Comparison of ENCODE assay signal across 23 cellular contexts in genomic region chr14:68932686-68933085, GRCh38. TPM values are rescaled to one million over a fixed set of nuclear protein-coding genes. Genes with fewer than 3 reads are reported as not detected.
DNase-seq lines count a peak whose midpoint lies in the region; ATAC-seq and TF ChIP-seq lines count a peak whose summit lies in the region.
"Had no signal": no experiment of that assay in that cellular context is flagged by ENCODE, and none has a peak within 500 bp of the region (broad histone marks: within the 10 kb centered on the region; RNA-seq: fewer than 3 reads in every experiment).

No MANE protein-coding gene starts in this region.

- H3K27ac ChIP-seq in mammary epithelial cell (ENCODE audit: insufficient read depth, low read depth, low read length): peak overlapping the region; percentile 2
- peak overlapping the region; percentile 65 for H3K27ac ChIP-seq in lower lobe of right lung
- peak overlapping the region; percentile 97 to 100 for H3K27ac ChIP-seq in tibial artery
- H3K27ac ChIP-seq in ovary: no peak overlapping the region
- H3K27ac ChIP-seq: parathyroid adenoma, SJSA1 had no signal

- no TSS peak for BruUV-seq in mammary epithelial cell (replicated peaks; lab: Mats Ljungman, UMichigan)

- H3K4me3 Mint-ChIP-seq in activated T-cell treated with anti-CD3 and anti-CD28 coated beads, Interleukin-2, amount 50 U/mL, for 24 hours: no peak overlapping the region
- H3K4me3 Mint-ChIP-seq in activated CD4-positive, alpha-beta T cell treated with anti-CD3 and anti-CD28 coated beads for 36 hours: no peak overlapping the region

- in situ Hi-C loops in mammary epithelial cell (cut with MboI; ENCODE audit: low sequenced_read_pairs in 2 of 2): no loop called here

- CTCF ChIA-PET in mammary epithelial cell (lab: Charles Lee; ENCODE audit: low non-redundant PET): no interaction called here
- CTCF ChIA-PET in activated CD4-positive, alpha-beta T cell treated with anti-CD3 and anti-CD28 coated beads for 36 hours (lab: Charles Lee): interaction anchor here (0.6 to 1.6 kb wide), 3 partner anchors 22 to 761 kb away, joined by 3 to 4 read pairs (median 3); no protein-coding TSS in a partner anchor

- 90% methylated on average over 5 of the region's 5 CpGs for WGBS in mammary epithelial cell (ENCODE audit: low coverage, missing lambda C conversion rate)
- WGBS in ovary, 3 donors: 94 to 98% (median 94%) methylated on average over 5 of the region's 5 CpGs

- no peaks in the 10 kb centered on the region for H3K27me3 ChIP-seq in mammary epithelial cell (ENCODE audit: insufficient read depth, low read length)
- no peaks in the 10 kb centered on the region for H3K27me3 ChIP-seq in lower lobe of right lung (ENCODE audit: low read depth)
- H3K27me3 ChIP-seq in tibial artery: no peaks in the 10 kb centered on the region
- no peaks in the 10 kb centered on the region for H3K27me3 ChIP-seq in ovary
- H3K27me3 ChIP-seq: SJSA1 had no signal

- no peak overlapping the region for H2AFZ ChIP-seq in mammary epithelial cell (ENCODE audit: low read depth, low read length)
- H2AFZ ChIP-seq: parathyroid adenoma had no signal

- H3K27ac Mint-ChIP-seq in activated T-cell treated with anti-CD3 and anti-CD28 coated beads, Interleukin-2, amount 50 U/mL, for 24 hours: peak overlapping the region; percentile 35
- no peak overlapping the region for H3K27ac Mint-ChIP-seq in activated CD4-positive, alpha-beta T cell treated with anti-CD3 and anti-CD28 coated beads for 36 hours

- ATAC-seq in lower lobe of right lung (peak in 1 of 2 donors; percentile 57), GM18519 (IDR thresholded peaks at IDR 0.05; ENCODE audit: low FRiP score, unreplicated experiment) (no peak)
- ATAC-seq in activated CD4-positive, alpha-beta T cell treated with anti-CD3 and anti-CD28 coated beads for 36 hours: no peak
- ATAC-seq: PC-3 had no signal

- no peak for TF ChIP-seq EP300 in ovary (IDR thresholded peaks at IDR 0.05)

- H3K9me3 ChIP-seq in mammary epithelial cell (replicated peaks; ENCODE audit: insufficient read depth, low read length): no peaks in the 10 kb centered on the region
- no peaks in the 10 kb centered on the region for H3K9me3 ChIP-seq in lower lobe of right lung
- no peaks in the 10 kb centered on the region for H3K9me3 ChIP-seq in tibial artery
- H3K9me3 ChIP-seq in ovary: no peaks in the 10 kb centered on the region
- H3K9me3 ChIP-seq: SJSA1 had no signal

- no peaks in the 10 kb centered on the region for H3K9me3 Mint-ChIP-seq in activated T-cell treated with anti-CD3 and anti-CD28 coated beads, Interleukin-2, amount 50 U/mL, for 24 hours
- no peaks in the 10 kb centered on the region for H3K9me3 Mint-ChIP-seq in activated CD4-positive, alpha-beta T cell treated with anti-CD3 and anti-CD28 coated beads for 36 hours (ENCODE audit: low read depth)

- DNase-seq in activated T-cell treated with anti-CD3 and anti-CD28 coated beads, Interleukin-2, amount 50 U/mL, for 24 hours: no peak
- DNase-seq in activated T-cell treated with anti-CD3 and anti-CD28 coated beads for 4 hours (no peak), mammary epithelial cell (no peak), lower lobe of right lung (peak; percentile 50), tibial artery (no peak), ovary (no peak)
- no peak for DNase-seq in activated CD4-positive, alpha-beta T cell treated with anti-CD3 and anti-CD28 coated beads for 36 hours
- DNase-seq: activated CD4-positive, alpha-beta T cell treated with anti-CD3 and anti-CD28 coated beads for 1 hour; activated effector memory CD4-positive, alpha-beta T cell treated with anti-CD3 and anti-CD28 coated beads, Interleukin-2, amount 50 U/mL, for 16 hours; amniotic stem cell; C1 segment of cervical spinal cord; cerebellar nuclear complex; GF-D8; hippocampal formation; NCI-H1436 treated with DMSO at 0.1 percent for 48 hours; NCI-H2171 treated with DMSO at 0.1 percent for 48 hours; NCI-H774; PC-3; stimulated activated CD4-positive, alpha-beta T cell treated with anti-CD3 and anti-CD28 coated beads, Interleukin-2, amount 100 ng/mL, for 48 hours; T-helper 2 cell had no signal

- no peak for TF ChIP-seq POLR2A in ovary (IDR thresholded peaks at IDR 0.05)

- no peaks in the 10 kb centered on the region for H3K27me3 Mint-ChIP-seq in activated T-cell treated with anti-CD3 and anti-CD28 coated beads, Interleukin-2, amount 50 U/mL, for 24 hours
- H3K27me3 Mint-ChIP-seq in activated CD4-positive, alpha-beta T cell treated with anti-CD3 and anti-CD28 coated beads for 36 hours: no peaks in the 10 kb centered on the region

- H3K36me3 ChIP-seq in mammary epithelial cell (ENCODE audit: insufficient read depth, low read length): peaks cover 14% of the 10 kb centered on the region
- no peaks in the 10 kb centered on the region for H3K36me3 ChIP-seq in lower lobe of right lung
- no peaks in the 10 kb centered on the region for H3K36me3 ChIP-seq in tibial artery
- no peaks in the 10 kb centered on the region for H3K36me3 ChIP-seq in ovary

- H4K20me1 ChIP-seq in mammary epithelial cell (ENCODE audit: insufficient read depth, low read length): peaks cover 53% of the 10 kb centered on the region

- intact Hi-C loops in mammary epithelial cell (cut with micrococcal nuclease) (no loop called here), lower lobe of right lung (cut with DNase I) (no loop called here), tibial artery (cut with DNase I; ENCODE audit: low total_unique reads) (no loop called here), ovary (cut with DNase I) (no loop called here)
- intact Hi-C loops in activated CD4-positive, alpha-beta T cell treated with anti-CD3 and anti-CD28 coated beads for 36 hours (cut with DNase I, micrococcal nuclease): no loop called here

- TF ChIP-seq CTCF in mammary epithelial cell (conservative IDR thresholded peaks at IDR 0.05 in 1 of 2, IDR thresholded peaks at IDR 0.05 in 1 of 2; ENCODE audit: extremely low read depth in 1 of 2, insufficient read depth in 1 of 2, low read depth in 1 of 2, low read length in 2 of 2): no peak
- no peak for TF ChIP-seq CTCF in lower lobe of right lung (IDR thresholded peaks at IDR 0.05)
- TF ChIP-seq CTCF in tibial artery (IDR thresholded peaks at IDR 0.05): no peak
- no peak for TF ChIP-seq CTCF in ovary (IDR thresholded peaks at IDR 0.05)

- H3K79me2 ChIP-seq in mammary epithelial cell (ENCODE audit: insufficient read depth, low read length): peaks cover 99% of the 10 kb centered on the region
- H3K79me2 ChIP-seq: parathyroid adenoma had no signal

- POLR2A ChIA-PET in activated CD4-positive, alpha-beta T cell treated with anti-CD3 and anti-CD28 coated beads for 36 hours (lab: Charles Lee): no interaction called here

- no peak overlapping the region for H3K9ac ChIP-seq in mammary epithelial cell (ENCODE audit: insufficient read depth, low read length)
- H3K9ac ChIP-seq: parathyroid adenoma had no signal

- peaks cover 16% of the 10 kb centered on the region for H3K36me3 Mint-ChIP-seq in activated T-cell treated with anti-CD3 and anti-CD28 coated beads, Interleukin-2, amount 50 U/mL, for 24 hours (ENCODE audit: low read depth)
- peaks cover 5% of the 10 kb centered on the region for H3K36me3 Mint-ChIP-seq in activated CD4-positive, alpha-beta T cell treated with anti-CD3 and anti-CD28 coated beads for 36 hours (ENCODE audit: low read depth)

- H3K4me1 ChIP-seq in mammary epithelial cell (ENCODE audit: insufficient read depth, low read length): peaks cover 60% of the 10 kb centered on the region
- H3K4me1 ChIP-seq in lower lobe of right lung: peaks cover 46% of the 10 kb centered on the region
- peaks cover 0 to 100% (median 90%) of the 10 kb centered on the region in 4 donors for H3K4me1 ChIP-seq in tibial artery
- peaks cover 22% of the 10 kb centered on the region for H3K4me1 ChIP-seq in ovary (ENCODE audit: insufficient read depth)

- H3K4me3 ChIP-seq in mammary epithelial cell (replicated peaks in 1 of 3; ENCODE audit: insufficient read depth in 1 of 3, low read depth in 2 of 3, low read length in 3 of 3): no peak overlapping the region
- H3K4me3 ChIP-seq in lower lobe of right lung: no peak overlapping the region
- H3K4me3 ChIP-seq in tibial artery: no peak overlapping the region
- H3K4me3 ChIP-seq in ovary: no peak overlapping the region
- H3K4me3 ChIP-seq: SJSA1 had no signal

- no peak overlapping the region for H3K4me2 ChIP-seq in mammary epithelial cell (ENCODE audit: insufficient read depth, low read depth, low read length)

- peaks cover 79% of the 10 kb centered on the region for H3K4me1 Mint-ChIP-seq in activated T-cell treated with anti-CD3 and anti-CD28 coated beads, Interleukin-2, amount 50 U/mL, for 24 hours (ENCODE audit: low read depth)
- peaks cover 76% of the 10 kb centered on the region for H3K4me1 Mint-ChIP-seq in activated CD4-positive, alpha-beta T cell treated with anti-CD3 and anti-CD28 coated beads for 36 hours

- dilution Hi-C loops in mammary epithelial cell (cut with HindIII; ENCODE audit: low sequenced_read_pairs): no loop called here

RNA-seq across cellular contexts. Expression of gene ACTN1, which starts 46.4 kb away (rescaled TPM):
- 1,000 to 10,000 TPM in 1 of 2 donors, 100 to 1,000 TPM in 1; 841 to 1,322 TPM for total RNA-seq in mammary epithelial cell
- 813 TPM for polyA plus RNA-seq in mammary epithelial cell
- polyA minus RNA-seq in mammary epithelial cell: 1,325 TPM
- 124 TPM for total RNA-seq in lower lobe of right lung
- 100 to 1,000 TPM in 1 of 2 experiments, 10 to 100 TPM in 1; 92.8 to 146 TPM for total RNA-seq in activated CD4-positive, alpha-beta T cell treated with anti-CD3 and anti-CD28 coated beads for 36 hours
- total RNA-seq in ovary: 100 to 1,000 TPM in 5 of 7 donors, 10 to 100 TPM in 2; 39.0 to 203 (median 138) TPM
- 100 to 1,000 TPM in 1 of 2 donors, 10 to 100 TPM in 1; 60.3 to 178 TPM for polyA plus RNA-seq in ovary

Comparison
In these comparisons a context has a peak if more than half of its experiments do, and no peak if none do; other contexts are left out.
1. H3K27ac ChIP-seq: peak in mammary epithelial cell (single experiment), lower lobe of right lung (single experiment) and tibial artery (2 of 2); none in ovary (0 of 2).